In genomic region chr1:226181996-226182714, GRCh38 we compare ENCODE assay signal across 9 cellular contexts. TPM values are rescaled to one million over a fixed set of nuclear protein-coding genes. Genes with fewer than 3 reads are reported as not detected.
A peak's percentile ranks its signal among the peaks of the same experiment; 100 is the strongest.
DNase-seq lines count a peak whose midpoint lies in the region; ATAC-seq and TF ChIP-seq lines count a peak whose summit lies in the region.
"Had no signal": no experiment of that assay in that cellular context is flagged by ENCODE, and none has a peak within 500 bp of the region (broad histone marks: within the 10 kb centered on the region; RNA-seq: fewer than 3 reads in every experiment).

No MANE protein-coding gene starts in this region.

- no peak overlapping the region for H2AFZ ChIP-seq in neural progenitor cell (replicated peaks)

- TF ChIP-seq CTCF in neural progenitor cell (IDR thresholded peaks at IDR 0.05), result peak; percentile 44

- H3K4me3 ChIP-seq in neural progenitor cell, result no peak overlapping the region

- no peak overlapping the region for H3K4me3 Mint-ChIP-seq in neural progenitor cell

- intact Hi-C loops in Right ventricle myocardium superior (cut with DNase I), result no loop called here
- intact Hi-C loops in cardiac septum (cut with DNase I), result no loop called here

- H3K27me3 Mint-ChIP-seq in neural progenitor cell (ENCODE audit: insufficient read depth, low read depth), result peaks cover 2% of the 10 kb centered on the region

- no peak for TF ChIP-seq POLR2A in erythroblast (IDR thresholded peaks at IDR 0.05; ENCODE audit: low read length)

- ATAC-seq in Right ventricle myocardium superior (ENCODE audit: poor library complexity) (peak; percentile 34), HG03378 (IDR thresholded peaks at IDR 0.05; ENCODE audit: unreplicated experiment) (no peak), HG03139 (IDR thresholded peaks at IDR 0.05; ENCODE audit: unreplicated experiment) (no peak)

- peak; percentile 68 for DNase-seq in Right ventricle myocardium superior
- no peak for DNase-seq in cardiac septum (ENCODE audit: low spot score)
- peak; percentile 54 for DNase-seq in RPMI8226
- peak; percentile 59 to 69 for DNase-seq in erythroblast (lab: John Stamatoyannopoulos, UW)
- DNase-seq in neural progenitor cell (ENCODE audit: low spot score), result peak; percentile 33
- no peak for DNase-seq in NCI-H2107 (lab: John Stamatoyannopoulos, UW)

- H3K27ac ChIP-seq in neural progenitor cell, result no peak overlapping the region

- H3K4me1 Mint-ChIP-seq in neural progenitor cell, result peaks cover 28% of the 10 kb centered on the region

- H3K36me3 ChIP-seq in neural progenitor cell, result no peaks in the 10 kb centered on the region

- H4K20me1 ChIP-seq in neural progenitor cell (ENCODE audit: low read depth), result peaks cover 39% of the 10 kb centered on the region

- H3K9me3 ChIP-seq in neural progenitor cell (ENCODE audit: low read depth), result no peaks in the 10 kb centered on the region

- H3K36me3 Mint-ChIP-seq in neural progenitor cell, result peaks cover 15% of the 10 kb centered on the region

- no peaks in the 10 kb centered on the region for H3K9me3 Mint-ChIP-seq in neural progenitor cell

- H3K4me1 ChIP-seq in neural progenitor cell, result peaks cover 13% of the 10 kb centered on the region

- peaks cover 13% of the 10 kb centered on the region for H3F3A ChIP-seq in neural progenitor cell (ENCODE audit: low read depth)

- no peak overlapping the region for H3K4me2 ChIP-seq in neural progenitor cell

- no peaks in the 10 kb centered on the region for H3K27me3 ChIP-seq in neural progenitor cell

- H3K9ac ChIP-seq in neural progenitor cell, result no peak overlapping the region

- H3K79me2 ChIP-seq in neural progenitor cell (ENCODE audit: low read depth), result peaks cover 94% of the 10 kb centered on the region

- H3K27ac Mint-ChIP-seq in neural progenitor cell, result no peak overlapping the region

RNA-seq across cellular contexts. Expression of gene ACBD3, which starts 4.4 kb away (rescaled TPM):
- total RNA-seq in Right ventricle myocardium superior, result 23.8 TPM
- 42.3 TPM for total RNA-seq in cardiac septum
- 23.4 and 32.3 TPM in 2 replicates for total RNA-seq in neural progenitor cell (ENCODE audit: low replicate concordance)

RNA-seq across cellular contexts. Expression of gene MIXL1, which starts 41.3 kb away (rescaled TPM):
- not detected for total RNA-seq in Right ventricle myocardium superior
- 0.27 TPM for total RNA-seq in cardiac septum
- 0.31 TPM in 1 of 2 replicates, not detected in the other for total RNA-seq in neural progenitor cell (ENCODE audit: low replicate concordance)
- total RNA-seq: subcutaneous adipose tissue had no signal

Comparison
In these comparisons a context has a peak if more than half of its experiments do, and no peak if none do; other contexts are left out.
1. DNase-seq: peak in Right ventricle myocardium superior (single experiment), RPMI8226 (single experiment), erythroblast (2 of 2) and neural progenitor cell (single experiment); none in cardiac septum (single experiment) and NCI-H2107 (single experiment).